1 cellular context compared by ENCODE assay signal in genomic region chr20:3846378-3846739, GRCh38.
TF ChIP-seq lines count a peak whose summit lies in the region.

No MANE protein-coding gene starts in this region.

TF ChIP-seq in GM12878, 131 proteins besides CTCF, POLR2A, EP300 and RAD21 (continued from another document):
- TF ChIP-seq, protein P1, sequence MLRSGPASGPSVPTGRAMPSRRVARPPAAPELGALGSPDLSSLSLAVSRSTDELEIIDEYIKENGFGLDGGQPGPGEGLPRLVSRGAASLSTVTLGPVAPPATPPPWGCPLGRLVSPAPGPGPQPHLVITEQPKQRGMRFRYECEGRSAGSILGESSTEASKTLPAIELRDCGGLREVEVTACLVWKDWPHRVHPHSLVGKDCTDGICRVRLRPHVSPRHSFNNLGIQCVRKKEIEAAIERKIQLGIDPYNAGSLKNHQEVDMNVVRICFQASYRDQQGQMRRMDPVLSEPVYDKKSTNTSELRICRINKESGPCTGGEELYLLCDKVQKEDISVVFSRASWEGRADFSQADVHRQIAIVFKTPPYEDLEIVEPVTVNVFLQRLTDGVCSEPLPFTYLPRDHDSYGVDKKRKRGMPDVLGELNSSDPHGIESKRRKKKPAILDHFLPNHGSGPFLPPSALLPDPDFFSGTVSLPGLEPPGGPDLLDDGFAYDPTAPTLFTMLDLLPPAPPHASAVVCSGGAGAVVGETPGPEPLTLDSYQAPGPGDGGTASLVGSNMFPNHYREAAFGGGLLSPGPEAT (IDR thresholded peaks at IDR 0.05; ENCODE audit: low read depth) = peak; percentile 23; the same call in 1 of the 2 replicates
- TF ChIP-seq BRCA1 (IDR thresholded peaks at IDR 0.05; ENCODE audit: low read depth, low read length) (no peak), TAF1 (IDR thresholded peaks at IDR 0.05; ENCODE audit: borderline replicate concordance, low read depth, low read length) (no peak), MYC (IDR thresholded peaks at IDR 0.05; ENCODE audit: insufficient read depth, insufficient read length, insufficient replicate concordance, low read length, severe bottlenecking) (no peak), BHLHE40 (IDR thresholded peaks at IDR 0.05; ENCODE audit: borderline replicate concordance in 1 of 2, low read depth in 2 of 2, low read length in 1 of 2) (no peak), ESRRA (IDR thresholded peaks at IDR 0.05; ENCODE audit: low read length) (0 out of 2 replicates have a peak, but pooled peaks have one; percentile 45), IKZF1 (conservative IDR thresholded peaks at IDR 0.05) (peak; percentile 76), NFXL1 (IDR thresholded peaks at IDR 0.05; ENCODE audit: borderline replicate concordance) (no peak), RB1 (IDR thresholded peaks at IDR 0.05; ENCODE audit: borderline replicate concordance) (no peak), ZBED1 (IDR thresholded peaks at IDR 0.05; ENCODE audit: borderline replicate concordance) (no peak), YBX1 (IDR thresholded peaks at IDR 0.05) (no peak), MXI1 (IDR thresholded peaks at IDR 0.05; ENCODE audit: low read depth, low read length) (no peak), IKZF2 (IDR thresholded peaks at IDR 0.05) (no peak; a peak in 2 of 4 replicates), HDGF (IDR thresholded peaks at IDR 0.05) (0 out of 2 replicates have a peak, but pooled peaks have one; percentile 42), FOXM1 (IDR thresholded peaks at IDR 0.05; ENCODE audit: low read depth, low read length) (no peak), KDM1A (IDR thresholded peaks at IDR 0.05; ENCODE audit: borderline replicate concordance) (no peak), POLR2AphosphoS2 (IDR thresholded peaks at IDR 0.05; ENCODE audit: low read depth, low read length) (0 out of 2 replicates have a peak, but pooled peaks have one; percentile 41), EZH2 (IDR thresholded peaks at IDR 0.05; ENCODE audit: borderline replicate concordance, control insufficient read depth, low read depth, low read length) (no peak), CEBPZ (IDR thresholded peaks at IDR 0.05; ENCODE audit: low read depth, low read length) (no peak), JUND (IDR thresholded peaks at IDR 0.05; ENCODE audit: low read depth, low read length) (no peak), NR2C2 (IDR thresholded peaks at IDR 0.05; ENCODE audit: borderline replicate concordance, control insufficient read depth, insufficient read length, low read depth) (no peak), BCL3 (IDR thresholded peaks at IDR 0.05; ENCODE audit: borderline replicate concordance, insufficient read depth, low read depth, low read length, poor library complexity, severe bottlenecking) (no peak), GATAD2B (conservative IDR thresholded peaks at IDR 0.05; ENCODE audit: low read depth) (peak; percentile 10), BMI1 (IDR thresholded peaks at IDR 0.05; ENCODE audit: borderline replicate concordance) (no peak), FOXK2 (IDR thresholded peaks at IDR 0.05) (no peak), ZBTB33 (IDR thresholded peaks at IDR 0.05) (no peak), CHD1 (IDR thresholded peaks at IDR 0.05; ENCODE audit: low read depth, low read length) (0 out of 2 replicates have a peak, but pooled peaks have one; percentile 44), MTA2 (IDR thresholded peaks at IDR 0.05; ENCODE audit: low read depth) (no peak)
- TF ChIP-seq, protein P2, sequence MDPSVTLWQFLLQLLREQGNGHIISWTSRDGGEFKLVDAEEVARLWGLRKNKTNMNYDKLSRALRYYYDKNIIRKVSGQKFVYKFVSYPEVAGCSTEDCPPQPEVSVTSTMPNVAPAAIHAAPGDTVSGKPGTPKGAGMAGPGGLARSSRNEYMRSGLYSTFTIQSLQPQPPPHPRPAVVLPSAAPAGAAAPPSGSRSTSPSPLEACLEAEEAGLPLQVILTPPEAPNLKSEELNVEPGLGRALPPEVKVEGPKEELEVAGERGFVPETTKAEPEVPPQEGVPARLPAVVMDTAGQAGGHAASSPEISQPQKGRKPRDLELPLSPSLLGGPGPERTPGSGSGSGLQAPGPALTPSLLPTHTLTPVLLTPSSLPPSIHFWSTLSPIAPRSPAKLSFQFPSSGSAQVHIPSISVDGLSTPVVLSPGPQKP (IDR thresholded peaks at IDR 0.05; ENCODE audit: low read depth, low read length) = no peak
- TF ChIP-seq, protein P3, sequence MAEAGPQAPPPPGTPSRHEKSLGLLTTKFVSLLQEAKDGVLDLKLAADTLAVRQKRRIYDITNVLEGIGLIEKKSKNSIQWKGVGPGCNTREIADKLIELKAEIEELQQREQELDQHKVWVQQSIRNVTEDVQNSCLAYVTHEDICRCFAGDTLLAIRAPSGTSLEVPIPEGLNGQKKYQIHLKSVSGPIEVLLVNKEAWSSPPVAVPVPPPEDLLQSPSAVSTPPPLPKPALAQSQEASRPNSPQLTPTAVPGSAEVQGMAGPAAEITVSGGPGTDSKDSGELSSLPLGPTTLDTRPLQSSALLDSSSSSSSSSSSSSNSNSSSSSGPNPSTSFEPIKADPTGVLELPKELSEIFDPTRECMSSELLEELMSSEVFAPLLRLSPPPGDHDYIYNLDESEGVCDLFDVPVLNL (IDR thresholded peaks at IDR 0.05; ENCODE audit: low read depth, low read length) = no peak
- TF ChIP-seq, protein P4, sequence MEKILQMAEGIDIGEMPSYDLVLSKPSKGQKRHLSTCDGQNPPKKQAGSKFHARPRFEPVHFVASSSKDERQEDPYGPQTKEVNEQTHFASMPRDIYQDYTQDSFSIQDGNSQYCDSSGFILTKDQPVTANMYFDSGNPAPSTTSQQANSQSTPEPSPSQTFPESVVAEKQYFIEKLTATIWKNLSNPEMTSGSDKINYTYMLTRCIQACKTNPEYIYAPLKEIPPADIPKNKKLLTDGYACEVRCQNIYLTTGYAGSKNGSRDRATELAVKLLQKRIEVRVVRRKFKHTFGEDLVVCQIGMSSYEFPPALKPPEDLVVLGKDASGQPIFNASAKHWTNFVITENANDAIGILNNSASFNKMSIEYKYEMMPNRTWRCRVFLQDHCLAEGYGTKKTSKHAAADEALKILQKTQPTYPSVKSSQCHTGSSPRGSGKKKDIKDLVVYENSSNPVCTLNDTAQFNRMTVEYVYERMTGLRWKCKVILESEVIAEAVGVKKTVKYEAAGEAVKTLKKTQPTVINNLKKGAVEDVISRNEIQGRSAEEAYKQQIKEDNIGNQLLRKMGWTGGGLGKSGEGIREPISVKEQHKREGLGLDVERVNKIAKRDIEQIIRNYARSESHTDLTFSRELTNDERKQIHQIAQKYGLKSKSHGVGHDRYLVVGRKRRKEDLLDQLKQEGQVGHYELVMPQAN (conservative IDR thresholded peaks at IDR 0.05) = no peak
- TF ChIP-seq, protein P5, sequence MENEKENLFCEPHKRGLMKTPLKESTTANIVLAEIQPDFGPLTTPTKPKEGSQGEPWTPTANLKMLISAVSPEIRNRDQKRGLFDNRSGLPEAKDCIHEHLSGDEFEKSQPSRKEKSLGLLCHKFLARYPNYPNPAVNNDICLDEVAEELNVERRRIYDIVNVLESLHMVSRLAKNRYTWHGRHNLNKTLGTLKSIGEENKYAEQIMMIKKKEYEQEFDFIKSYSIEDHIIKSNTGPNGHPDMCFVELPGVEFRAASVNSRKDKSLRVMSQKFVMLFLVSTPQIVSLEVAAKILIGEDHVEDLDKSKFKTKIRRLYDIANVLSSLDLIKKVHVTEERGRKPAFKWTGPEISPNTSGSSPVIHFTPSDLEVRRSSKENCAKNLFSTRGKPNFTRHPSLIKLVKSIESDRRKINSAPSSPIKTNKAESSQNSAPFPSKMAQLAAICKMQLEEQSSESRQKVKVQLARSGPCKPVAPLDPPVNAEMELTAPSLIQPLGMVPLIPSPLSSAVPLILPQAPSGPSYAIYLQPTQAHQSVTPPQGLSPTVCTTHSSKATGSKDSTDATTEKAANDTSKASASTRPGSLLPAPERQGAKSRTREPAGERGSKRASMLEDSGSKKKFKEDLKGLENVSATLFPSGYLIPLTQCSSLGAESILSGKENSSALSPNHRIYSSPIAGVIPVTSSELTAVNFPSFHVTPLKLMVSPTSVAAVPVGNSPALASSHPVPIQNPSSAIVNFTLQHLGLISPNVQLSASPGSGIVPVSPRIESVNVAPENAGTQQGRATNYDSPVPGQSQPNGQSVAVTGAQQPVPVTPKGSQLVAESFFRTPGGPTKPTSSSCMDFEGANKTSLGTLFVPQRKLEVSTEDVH (IDR thresholded peaks at IDR 0.05; ENCODE audit: low read depth, partially characterized antibody) = no peak
